Comparison of ENCODE assay signal across 9 cellular contexts in genomic region chr3:42032693-42033349, GRCh38. TPM values are rescaled to one million over a fixed set of nuclear protein-coding genes. Genes with fewer than 3 reads are reported as not detected.
DNase-seq lines count a peak whose midpoint lies in the region; ATAC-seq and TF ChIP-seq lines count a peak whose summit lies in the region.
"Had no signal": no experiment of that assay in that cellular context is flagged by ENCODE, and none has a peak within 500 bp of the region (broad histone marks: within the 10 kb centered on the region; RNA-seq: fewer than 3 reads in every experiment).

No MANE protein-coding gene starts in this region.

- 57 to 62% methylated on average over 15 of the region's 15 CpGs for WGBS in esophagus, 2 donors
- no CpG with 5 or more reads among the region's 15 CpGs for WGBS in neuronal stem cell (ENCODE audit: extremely low coverage in 2 of 2, insufficient read length in 2 of 2, insufficient replicate concordance in 1 of 2), 2 donors

- in situ Hi-C loops in Panc1 (cut with HindIII; ENCODE audit: low pct_unique_long_range_greater_than_20kb, low sequenced_read_pairs): no loop called here

- H3K14ac ChIP-seq in neuronal stem cell (ENCODE audit: low read length): no peak overlapping the region

- H3K23ac ChIP-seq in neuronal stem cell (ENCODE audit: low read depth, low read length, poor library complexity): no peak overlapping the region

- H4K91ac ChIP-seq in neuronal stem cell (ENCODE audit: low read depth, low read length, poor library complexity): no peak overlapping the region

- no peak overlapping the region for H2BK5ac ChIP-seq in neuronal stem cell (ENCODE audit: low read length)

- DNase-seq in HFFc6: peak; percentile 97
- DNase-seq in Panc1 (ENCODE audit: low read depth, low spot score): no peak
- DNase-seq in neuronal stem cell (ENCODE audit: low spot score): peak; percentile 71
- DNase-seq in inferior parietal cortex (ENCODE audit: extremely low spot score): no peak
- no peak for DNase-seq in activated CD4-positive, alpha-beta memory T cell treated with anti-CD3 and anti-CD28 coated beads, Interleukin-2, amount 10 ng/mL, durations not matched to agents 7 days and 5 days
- no peak for DNase-seq in HUDEP-2 (lab: John Stamatoyannopoulos, UW; ENCODE audit: unreplicated experiment in 76 of 76)

- H2BK12ac ChIP-seq in neuronal stem cell (ENCODE audit: low read length): no peak overlapping the region

- H3K9me3 ChIP-seq in Panc1 (ENCODE audit: control insufficient read depth, insufficient read depth, low read depth, low read length) (no peaks in the 10 kb centered on the region), esophagus (ENCODE audit: control insufficient read depth in 2 of 2, insufficient read depth in 1 of 2, low read depth in 1 of 2, low read length in 1 of 2) (no peaks in the 10 kb centered on the region), neuronal stem cell (replicated peaks in 1 of 2; ENCODE audit: control insufficient read depth in 2 of 2, insufficient read depth in 1 of 2, low read depth in 1 of 2, low read length in 2 of 2) (peaks cover 4 to 5% of the 10 kb centered on the region in 2 donors)

- no TSS peak for BruUV-seq in Panc1 (replicated peaks; lab: Mats Ljungman, UMichigan)

- H3K27ac ChIP-seq in Panc1 (ENCODE audit: low read length): peak overlapping the region; percentile 86
- H3K27ac ChIP-seq in esophagus (ENCODE audit: low read depth in 2 of 2, low read length in 1 of 2): peak overlapping the region; percentile 50 to 62
- peak overlapping the region; percentile 31 for H3K27ac ChIP-seq in neuronal stem cell (replicated peaks; ENCODE audit: low read length)
- H3K27ac ChIP-seq: KMS-11 had no signal

- H3K4me3 Mint-ChIP-seq in HFFc6: peak overlapping the region; percentile 66
- H3K4me3 Mint-ChIP-seq in activated CD4-positive, alpha-beta memory T cell treated with anti-CD3 and anti-CD28 coated beads, Interleukin-2, amount 10 ng/mL, durations not matched to agents 7 days and 5 days: no peak overlapping the region

- H3K27me3 ChIP-seq in Panc1 (ENCODE audit: control insufficient read depth, insufficient read depth, low read length): no peaks in the 10 kb centered on the region
- H3K27me3 ChIP-seq in esophagus (ENCODE audit: control insufficient read depth in 1 of 2, insufficient read depth in 2 of 2, low read length in 2 of 2): no peaks in the 10 kb centered on the region
- no peaks in the 10 kb centered on the region for H3K27me3 ChIP-seq in neuronal stem cell (ENCODE audit: control insufficient read depth in 3 of 3, insufficient read depth in 3 of 3, low read depth in 1 of 3, low read length in 3 of 3)

- H3K4ac ChIP-seq in neuronal stem cell (ENCODE audit: low read length): no peak overlapping the region

- H3K9me3 Mint-ChIP-seq in HFFc6: no peaks in the 10 kb centered on the region
- H3K9me3 Mint-ChIP-seq in activated CD4-positive, alpha-beta memory T cell treated with anti-CD3 and anti-CD28 coated beads, Interleukin-2, amount 10 ng/mL, durations not matched to agents 7 days and 5 days: peaks cover 3% of the 10 kb centered on the region

- no peak overlapping the region for H3K4me2 ChIP-seq in neuronal stem cell (ENCODE audit: insufficient read depth, low read length, poor library complexity, severe bottlenecking)
- H3K4me2 ChIP-seq: KMS-11 had no signal

- peaks cover 29% of the 10 kb centered on the region for H3K36me3 Mint-ChIP-seq in HFFc6 (ENCODE audit: low read depth)
- peaks cover 8% of the 10 kb centered on the region for H3K36me3 Mint-ChIP-seq in activated CD4-positive, alpha-beta memory T cell treated with anti-CD3 and anti-CD28 coated beads, Interleukin-2, amount 10 ng/mL, durations not matched to agents 7 days and 5 days (ENCODE audit: low read depth)

- no peak overlapping the region for H2AFZ ChIP-seq in neuronal stem cell (ENCODE audit: low read length)

- peak overlapping the region; percentile 53 for H3K18ac ChIP-seq in neuronal stem cell (ENCODE audit: low read length)

- CTCF ChIA-PET in Panc1 (lab: Charles Lee): no interaction called here
- CTCF ChIA-PET in activated CD4-positive, alpha-beta memory T cell treated with anti-CD3 and anti-CD28 coated beads, Interleukin-2, amount 10 ng/mL, durations not matched to agents 7 days and 5 days (lab: Charles Lee): no interaction called here

- H3K4me3 ChIP-seq in Panc1 (ENCODE audit: low read depth in 2 of 2, low read length in 2 of 2) (peak overlapping the region in 1 of 2 experiments; percentile 11; a peak in 3 of 4 replicates), esophagus (ENCODE audit: low read depth in 1 of 2, low read length in 2 of 2) (no peak overlapping the region), neuronal stem cell (ENCODE audit: low read length in 2 of 2) (no peak overlapping the region)

- H3K4me1 Mint-ChIP-seq in HFFc6 (ENCODE audit: low read depth): peaks cover 84% of the 10 kb centered on the region
- H3K4me1 Mint-ChIP-seq in activated CD4-positive, alpha-beta memory T cell treated with anti-CD3 and anti-CD28 coated beads, Interleukin-2, amount 10 ng/mL, durations not matched to agents 7 days and 5 days: no peaks in the 10 kb centered on the region

- no peak overlapping the region for H2AK5ac ChIP-seq in neuronal stem cell (ENCODE audit: low read depth, low read length)

- H3K4me1 ChIP-seq in Panc1 (ENCODE audit: control insufficient read depth, insufficient read depth, low read length) (peaks cover 56% of the 10 kb centered on the region), esophagus (ENCODE audit: control insufficient read depth in 2 of 2, insufficient read depth in 2 of 2, low read length in 1 of 2) (peaks cover 2 to 4% of the 10 kb centered on the region in 2 donors), neuronal stem cell (ENCODE audit: control insufficient read depth in 2 of 2, insufficient read depth in 1 of 2, low read depth in 1 of 2, low read length in 2 of 2) (peaks cover 31 to 32% of the 10 kb centered on the region in 2 donors)

- H3K9ac ChIP-seq in neuronal stem cell (ENCODE audit: low read depth, low read length, poor library complexity): no peak overlapping the region
- H3K9ac ChIP-seq: KMS-11 had no signal

- H4K8ac ChIP-seq in neuronal stem cell (ENCODE audit: low read depth, low read length): no peak overlapping the region

- H3K36me3 ChIP-seq in Panc1 (ENCODE audit: control insufficient read depth, insufficient read depth, low read length) (no peaks in the 10 kb centered on the region), esophagus (ENCODE audit: control insufficient read depth in 2 of 2, insufficient read depth in 2 of 2, low read length in 1 of 2) (no peaks in the 10 kb centered on the region), neuronal stem cell (replicated peaks in 1 of 2; ENCODE audit: control insufficient read depth in 2 of 2, insufficient read depth in 2 of 2, low read length in 2 of 2) (peaks cover 10 to 38% of the 10 kb centered on the region in 2 donors)

- peak overlapping the region; percentile 83 for H3K27ac Mint-ChIP-seq in HFFc6
- H3K27ac Mint-ChIP-seq in activated CD4-positive, alpha-beta memory T cell treated with anti-CD3 and anti-CD28 coated beads, Interleukin-2, amount 10 ng/mL, durations not matched to agents 7 days and 5 days: no peak overlapping the region

- ATAC-seq in Panc1 (peak; percentile 87), HG03439 (IDR thresholded peaks at IDR 0.05; ENCODE audit: unreplicated experiment) (no peak)

- H3K79me1 ChIP-seq in neuronal stem cell (ENCODE audit: low read depth, low read length): peaks cover 8% of the 10 kb centered on the region

- no peak overlapping the region for H2BK120ac ChIP-seq in neuronal stem cell (ENCODE audit: low read depth, low read length)

- H2BK15ac ChIP-seq in neuronal stem cell (ENCODE audit: low read length): no peak overlapping the region

- TF ChIP-seq CTCF in HFFc6 (IDR thresholded peaks at IDR 0.05) (peak; percentile 25; the same call in 1 of the 2 replicates), Panc1 (IDR thresholded peaks at IDR 0.05) (no peak)

- POLR2A ChIA-PET in Panc1 (lab: Charles Lee): interaction anchor here (0.6 kb wide), 1 partner anchor 18 kb away, joined by 9 read pairs; no protein-coding TSS in a partner anchor
- POLR2A ChIA-PET in activated CD4-positive, alpha-beta memory T cell treated with anti-CD3 and anti-CD28 coated beads, Interleukin-2, amount 10 ng/mL, durations not matched to agents 7 days and 5 days (lab: Charles Lee): no interaction called here

- no peaks in the 10 kb centered on the region; the same call in 1 of the 2 replicates for H3K27me3 Mint-ChIP-seq in HFFc6 (ENCODE audit: insufficient read depth)
- H3K27me3 Mint-ChIP-seq in activated CD4-positive, alpha-beta memory T cell treated with anti-CD3 and anti-CD28 coated beads, Interleukin-2, amount 10 ng/mL, durations not matched to agents 7 days and 5 days: no peaks in the 10 kb centered on the region

- intact Hi-C loops in Panc1 (cut with micrococcal nuclease; ENCODE audit: unreplicated experiment): no loop called here

RNA-seq across cellular contexts. Expression of gene TRAK1, which starts 58.3 kb away (rescaled TPM):
- total RNA-seq in HFFc6 (2021; fragmentation: NEBNext Ultra II Directional; extraction: Animal tissue kit (Norgen Biotek cat#: 25700)): 10 to 100 TPM; 50.6 to 54.3 (median 52.3) TPM
- total RNA-seq in Panc1 (2021; ENCODE audit: unreplicated experiment): 38.4 TPM
- polyA plus RNA-seq in Panc1 (2012; ENCODE audit: insufficient read length): 36.8 TPM
- 10 to 100 TPM; 12.2 to 21.4 TPM for polyA plus RNA-seq in esophagus
- 31.7 TPM for polyA plus RNA-seq in neuronal stem cell (2013, experiment 1 of 2)
- polyA plus RNA-seq in neuronal stem cell (2013, experiment 2 of 2): 32.5 TPM
- 10 to 100 TPM; 23.7 to 25.9 TPM for total RNA-seq in activated CD4-positive, alpha-beta memory T cell treated with anti-CD3 and anti-CD28 coated beads, Interleukin-2, amount 10 ng/mL, durations not matched to agents 7 days and 5 days

Comparison
In these comparisons a context has a peak if more than half of its experiments do, and no peak if none do; other contexts are left out.
1. DNase-seq: peak in HFFc6 (single experiment) and neuronal stem cell (single experiment); none in Panc1 (single experiment), inferior parietal cortex (single experiment), activated CD4-positive, alpha-beta memory T cell treated with anti-CD3 and anti-CD28 coated beads, Interleukin-2, amount 10 ng/mL, durations not matched to agents 7 days and 5 days (single experiment) and HUDEP-2 (0 of 76).
2. H3K27ac ChIP-seq: peak in every context shown above with its lines; median percentile 86 in Panc1; 56 in esophagus; 31 in neuronal stem cell.